In the genomic region with DNA sequence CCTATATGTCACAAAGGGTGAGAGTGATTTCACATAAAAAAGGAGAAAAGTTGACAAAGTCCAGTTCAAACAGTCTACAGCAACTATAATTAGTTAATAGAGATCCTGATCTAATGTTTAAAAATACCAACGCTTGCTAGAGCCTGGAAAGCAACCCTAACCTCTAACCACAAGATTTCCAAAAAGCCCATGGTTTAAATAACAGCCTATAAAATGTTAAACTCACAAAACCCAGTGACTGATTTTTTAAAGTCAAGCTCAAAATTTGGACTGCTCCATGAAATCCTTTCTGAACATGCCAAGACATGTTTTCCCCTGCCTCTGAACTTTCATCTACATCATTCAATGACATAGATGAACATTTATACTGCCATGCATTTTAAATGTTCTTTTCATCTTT, we compare ENCODE assay signal across 11 cellular contexts.
DNase-seq lines count a peak whose midpoint lies in the region; ATAC-seq and TF ChIP-seq lines count a peak whose summit lies in the region.
"Had no signal": no experiment of that assay in that cellular context is flagged by ENCODE, and none has a peak within 500 bp of the region (broad histone marks: within the 10 kb centered on the region; RNA-seq: fewer than 3 reads in every experiment).

No MANE protein-coding gene starts in this region.

- intact Hi-C loops in cardiac septum (cut with DNase I), result no loop called here

- H3K9ac ChIP-seq in skeletal muscle tissue (ENCODE audit: low read depth in 1 of 3, low read length in 3 of 3), result no peak overlapping the region

- no peaks in the 10 kb centered on the region for H3K9me3 ChIP-seq in WERI-Rb-1 (ENCODE audit: severe bottlenecking)
- H3K9me3 ChIP-seq in skeletal muscle tissue (ENCODE audit: control insufficient read depth in 3 of 3, low read length in 3 of 3), result no peaks in the 10 kb centered on the region
- H3K9me3 ChIP-seq: MG63, Peyer's patch, uterus had no signal

- ATAC-seq in GM21619 (IDR thresholded peaks at IDR 0.05; ENCODE audit: unreplicated experiment), result no peak
- no peak for ATAC-seq in HG02970 (IDR thresholded peaks at IDR 0.05; ENCODE audit: low FRiP score, unreplicated experiment)

- H3K36me3 ChIP-seq in WERI-Rb-1 (peaks cover 3% of the 10 kb centered on the region; the same call in 1 of the 2 replicates), skeletal muscle tissue (ENCODE audit: control insufficient read depth in 3 of 3, insufficient read depth in 3 of 3, low read length in 3 of 3) (peaks cover 0 to 5% (median 0%) of the 10 kb centered on the region in 3 donors)
- H3K36me3 ChIP-seq: uterus had no signal

- H3K27ac ChIP-seq in WERI-Rb-1, result peak overlapping the region; percentile 23; the same call in 1 of the 2 replicates
- peak overlapping the region; percentile 56 for H3K27ac ChIP-seq in skeletal muscle tissue (ENCODE audit: low read depth, low read length)
- H3K27ac ChIP-seq: Peyer's patch had no signal

- TF ChIP-seq CTCF in WERI-Rb-1 (IDR thresholded peaks at IDR 0.05; ENCODE audit: low read depth, low read length), result no peak

- H3K4me3 ChIP-seq in WERI-Rb-1 (ENCODE audit: low read depth, low read length) (no peak overlapping the region), skeletal muscle tissue (ENCODE audit: low read length in 3 of 3) (no peak overlapping the region)
- H3K4me3 ChIP-seq: MG63, Peyer's patch, uterus had no signal

- H3K27me3 ChIP-seq in WERI-Rb-1 (ENCODE audit: insufficient read depth, low read depth, severe bottlenecking) (no peaks in the 10 kb centered on the region), skeletal muscle tissue (ENCODE audit: control insufficient read depth in 3 of 3, insufficient read depth in 3 of 3, low read length in 3 of 3) (no peaks in the 10 kb centered on the region)
- H3K27me3 ChIP-seq: MG63, Peyer's patch, uterus had no signal

- DNase-seq in GM03348 (ENCODE audit: low spot score), result peak; percentile 32
- DNase-seq in WERI-Rb-1, result no peak
- peak; percentile 41 for DNase-seq in fibroblast of gingiva (ENCODE audit: low read depth)
- no peak for DNase-seq in cardiac septum (ENCODE audit: low spot score)
- DNase-seq: activated effector memory CD4-positive, alpha-beta T cell treated with Interleukin-2 at 50 U/mL for 16 hours; MG63; Peyer's patch; uterus had no signal

- peaks cover 5 to 11% (median 9%) of the 10 kb centered on the region in 3 donors for H3K4me1 ChIP-seq in skeletal muscle tissue (ENCODE audit: control insufficient read depth in 3 of 3, insufficient read depth in 3 of 3, low read length in 3 of 3)
- H3K4me1 ChIP-seq: Peyer's patch, uterus had no signal

Comparison
In these comparisons a context has a peak if more than half of its experiments do, and no peak if none do; other contexts are left out.
1. DNase-seq: peak in GM03348 (single experiment) and fibroblast of gingiva (single experiment); none in WERI-Rb-1 (single experiment) and cardiac septum (single experiment).